ENCODE assay signal across 19 cellular contexts in genomic region chr4:1753256-1753655, GRCh38. TPM values are rescaled to one million over a fixed set of nuclear protein-coding genes. Genes with fewer than 3 reads are reported as not detected.
DNase-seq lines count a peak whose midpoint lies in the region; ATAC-seq and TF ChIP-seq lines count a peak whose summit lies in the region.
"Had no signal": no experiment of that assay in that cellular context is flagged by ENCODE, and none has a peak within 500 bp of the region (broad histone marks: within the 10 kb centered on the region; RNA-seq: fewer than 3 reads in every experiment).

No MANE protein-coding gene starts in this region.

- DNase-seq in activated CD4-positive, alpha-beta T cell treated with anti-CD3 and anti-CD28 coated beads, Interleukin-2, amount 10 ng/mL, durations not matched to agents 24 days and 14 days, result no peak
- no peak for DNase-seq in activated CD4-positive, alpha-beta T cell treated with anti-CD3 and anti-CD28 coated beads, Interleukin-2, amount 50 U/mL, for 48 hours
- DNase-seq in RWPE2 (ENCODE audit: low spot score) (no peak), esophagus squamous epithelium (lab: John Stamatoyannopoulos, UW) (no peak), mesenteric fat pad (ENCODE audit: low spot score) (no peak), NCI-H2196 (lab: John Stamatoyannopoulos, UW; ENCODE audit: unreplicated experiment) (no peak), OCI-LY7 (ENCODE audit: low spot score) (no peak)
- DNase-seq: amygdala, NCI-H1092, NCI-H1694, NCI-H2171, uterus had no signal

- POLR2A ChIA-PET in OCI-LY7 (lab: Charles Lee), result no interaction called here

- H3K9me3 ChIP-seq in RWPE2 (ENCODE audit: severe bottlenecking) (no peaks in the 10 kb centered on the region), esophagus squamous epithelium (no peaks in the 10 kb centered on the region), thymus (ENCODE audit: control insufficient read depth) (no peaks in the 10 kb centered on the region), OCI-LY7 (ENCODE audit: low read length) (no peaks in the 10 kb centered on the region)
- H3K9me3 ChIP-seq: gastroesophageal sphincter, uterus had no signal

- no peaks in the 10 kb centered on the region for H3K9me2 ChIP-seq in OCI-LY7 (ENCODE audit: insufficient read depth, low read length)

- H3K79me2 ChIP-seq in OCI-LY7 (ENCODE audit: insufficient read depth, low read depth, low read length), result no peaks in the 10 kb centered on the region

- no peaks in the 10 kb centered on the region for H3K27me3 Mint-ChIP-seq in activated CD4-positive, alpha-beta T cell treated with anti-CD3 and anti-CD28 coated beads, Interleukin-2, amount 10 ng/mL, durations not matched to agents 24 days and 14 days
- H3K27me3 Mint-ChIP-seq: activated naive CD4-positive, alpha-beta T cell treated with anti-CD3 and anti-CD28 coated beads, Interleukin-2, amount 10 ng/mL, durations not matched to agents 7 days and 5 days; CD4-positive, alpha-beta memory T cell had no signal

- peak overlapping the region; percentile 21 for H3K4me3 Mint-ChIP-seq in activated CD4-positive, alpha-beta T cell treated with anti-CD3 and anti-CD28 coated beads, Interleukin-2, amount 10 ng/mL, durations not matched to agents 24 days and 14 days
- H3K4me3 Mint-ChIP-seq: activated naive CD4-positive, alpha-beta T cell treated with anti-CD3 and anti-CD28 coated beads, Interleukin-2, amount 10 ng/mL, durations not matched to agents 7 days and 5 days; IgD-negative memory B cell; nephron; stimulated activated memory B cell treated with anti-CD40 and anti-IgM and Interleukin-4, amounts not matched to agents 10 μg/mL and 1 μg/mL and 100 μg/mL, for 72 hours had no signal

- no peaks in the 10 kb centered on the region for H3K9me3 Mint-ChIP-seq in activated CD4-positive, alpha-beta T cell treated with anti-CD3 and anti-CD28 coated beads, Interleukin-2, amount 10 ng/mL, durations not matched to agents 24 days and 14 days
- H3K9me3 Mint-ChIP-seq: activated naive CD4-positive, alpha-beta T cell treated with anti-CD3 and anti-CD28 coated beads, Interleukin-2, amount 10 ng/mL, durations not matched to agents 7 days and 5 days; CD4-positive, alpha-beta memory T cell; IgD-negative memory B cell; nephron; stimulated activated memory B cell treated with anti-CD40 and anti-IgM and Interleukin-4, amounts not matched to agents 10 μg/mL and 1 μg/mL and 100 μg/mL, for 72 hours had no signal

- CTCF ChIA-PET in OCI-LY7 (lab: Charles Lee; ENCODE audit: unreplicated experiment), result no interaction called here

- TF ChIP-seq POLR2A in esophagus squamous epithelium (IDR thresholded peaks at IDR 0.05), result no peak

- H4K20me1 ChIP-seq in OCI-LY7 (ENCODE audit: insufficient read depth, low read length), result no peaks in the 10 kb centered on the region

- ATAC-seq in RWPE2 (ENCODE audit: low read depth), result no peak
- ATAC-seq: gastroesophageal sphincter; stimulated activated memory B cell treated with anti-CD40 and anti-IgM and Interleukin-4, amounts not matched to agents 10 μg/mL and 1 μg/mL and 100 μg/mL, for 72 hours had no signal

- H3K4me2 ChIP-seq in OCI-LY7 (ENCODE audit: low read length), result no peak overlapping the region

- H3K27ac Mint-ChIP-seq in activated CD4-positive, alpha-beta T cell treated with anti-CD3 and anti-CD28 coated beads, Interleukin-2, amount 10 ng/mL, durations not matched to agents 24 days and 14 days, result peak overlapping the region; percentile 67
- H3K27ac Mint-ChIP-seq: CD4-positive, alpha-beta memory T cell; IgD-negative memory B cell; nephron; stimulated activated memory B cell treated with anti-CD40 and anti-IgM and Interleukin-4, amounts not matched to agents 10 μg/mL and 1 μg/mL and 100 μg/mL, for 72 hours had no signal

- no peak for TF ChIP-seq CTCF in RWPE2 (IDR thresholded peaks at IDR 0.05; ENCODE audit: poor library complexity, severe bottlenecking)
- no peak for TF ChIP-seq CTCF in esophagus squamous epithelium (IDR thresholded peaks at IDR 0.05)
- no peak for TF ChIP-seq CTCF in OCI-LY7 (conservative IDR thresholded peaks at IDR 0.05; ENCODE audit: low read length)

- H3K36me3 Mint-ChIP-seq in activated CD4-positive, alpha-beta T cell treated with anti-CD3 and anti-CD28 coated beads, Interleukin-2, amount 10 ng/mL, durations not matched to agents 24 days and 14 days (ENCODE audit: low read depth), result no peaks in the 10 kb centered on the region
- H3K36me3 Mint-ChIP-seq: activated naive CD4-positive, alpha-beta T cell treated with anti-CD3 and anti-CD28 coated beads, Interleukin-2, amount 10 ng/mL, durations not matched to agents 7 days and 5 days; CD4-positive, alpha-beta memory T cell; IgD-negative memory B cell; stimulated activated memory B cell treated with anti-CD40 and anti-IgM and Interleukin-4, amounts not matched to agents 10 μg/mL and 1 μg/mL and 100 μg/mL, for 72 hours had no signal

- 50% methylated on average over 2 of the region's 8 CpGs; no CpG with 5 or more reads in 1 of the 2 donors for WGBS in esophagus squamous epithelium, 2 donors
- WGBS in thymus, result 48% methylated on average over 8 of the region's 8 CpGs

- H3K4me1 Mint-ChIP-seq in activated CD4-positive, alpha-beta T cell treated with anti-CD3 and anti-CD28 coated beads, Interleukin-2, amount 10 ng/mL, durations not matched to agents 24 days and 14 days, result peaks cover 3% of the 10 kb centered on the region
- H3K4me1 Mint-ChIP-seq: IgD-negative memory B cell, nephron had no signal

- intact Hi-C loops in activated CD4-positive, alpha-beta T cell treated with anti-CD3 and anti-CD28 coated beads, Interleukin-2, amount 10 ng/mL, durations not matched to agents 24 days and 14 days (cut with micrococcal nuclease), result loop anchor here (5.0 kb wide), 1 partner anchor 39 kb away; the partner anchor contains the start of gene FGFR3
- intact Hi-C loops in esophagus squamous epithelium (cut with DNase I) (loop anchor here (5.0 kb wide), 1 partner anchor 49 kb away; no protein-coding TSS in a partner anchor), OCI-LY7 (cut with micrococcal nuclease; ENCODE audit: unreplicated experiment) (no loop called here)

- H3K27me3 ChIP-seq in RWPE2 (ENCODE audit: insufficient read depth, poor library complexity, severe bottlenecking) (no peaks in the 10 kb centered on the region), esophagus squamous epithelium (peaks cover 0 to 3% (median 0%) of the 10 kb centered on the region in 4 donors), thymus (ENCODE audit: control insufficient read depth, insufficient read depth) (no peaks in the 10 kb centered on the region)
- H3K27me3 ChIP-seq: uterus had no signal

- no peak overlapping the region for H3K4me3 ChIP-seq in RWPE2 (ENCODE audit: severe bottlenecking)
- H3K4me3 ChIP-seq in esophagus squamous epithelium, result no peak overlapping the region
- no peak overlapping the region for H3K4me3 ChIP-seq in thymus (ENCODE audit: low read length)
- H3K4me3 ChIP-seq in OCI-LY7 (ENCODE audit: low read depth, low read length, poor library complexity, severe bottlenecking), result no peak overlapping the region
- H3K4me3 ChIP-seq: gastroesophageal sphincter, uterus had no signal

- H3K36me3 ChIP-seq in RWPE2 (ENCODE audit: low read depth), result no peaks in the 10 kb centered on the region
- H3K36me3 ChIP-seq in esophagus squamous epithelium, result no peaks in the 10 kb centered on the region
- H3K36me3 ChIP-seq in thymus (ENCODE audit: control insufficient read depth, insufficient read depth), result no peaks in the 10 kb centered on the region
- H3K36me3 ChIP-seq in OCI-LY7 (ENCODE audit: insufficient read depth, low read length), result no peaks in the 10 kb centered on the region
- H3K36me3 ChIP-seq: gastroesophageal sphincter, uterus had no signal

- peak overlapping the region; percentile 72 for H3K27ac ChIP-seq in RWPE2 (ENCODE audit: poor library complexity, severe bottlenecking)
- peak overlapping the region; percentile 82 to 94 (median 90) for H3K27ac ChIP-seq in esophagus squamous epithelium
- peak overlapping the region; percentile 64 for H3K27ac ChIP-seq in thymus (ENCODE audit: low read depth)
- no peak overlapping the region for H3K27ac ChIP-seq in OCI-LY7 (ENCODE audit: low read depth, low read length, poor library complexity, severe bottlenecking)
- H3K27ac ChIP-seq: gastroesophageal sphincter, uterus had no signal

- no TSS peak for BruUV-seq in OCI-LY7 (replicated peaks; lab: Mats Ljungman, UMichigan)

- H2AFZ ChIP-seq in OCI-LY7 (ENCODE audit: low read length), result no peak overlapping the region

- H3K4me1 ChIP-seq in RWPE2 (ENCODE audit: insufficient read depth, poor library complexity, severe bottlenecking) (peaks cover 19% of the 10 kb centered on the region), esophagus squamous epithelium (peaks cover 74 to 98% (median 77%) of the 10 kb centered on the region in 3 donors), thymus (ENCODE audit: control insufficient read depth, insufficient read depth, low read length) (peaks cover 9% of the 10 kb centered on the region), OCI-LY7 (ENCODE audit: insufficient read depth, low read length, poor library complexity, severe bottlenecking) (no peaks in the 10 kb centered on the region)

RNA-seq across cellular contexts. Expression of gene TACC3, which starts 31.9 kb away (rescaled TPM):
- total RNA-seq in activated CD4-positive, alpha-beta T cell treated with anti-CD3 and anti-CD28 coated beads, Interleukin-2, amount 10 ng/mL, durations not matched to agents 24 days and 14 days, result 134 and 142 TPM in 2 replicates
- total RNA-seq in esophagus squamous epithelium (10 to 100 TPM; 14.9 to 41.3 (median 19.6) TPM), mesenteric fat pad (10.2 TPM), OCI-LY7 (2022) (257 and 272 TPM in 2 replicates)
- 46.7 TPM for polyA plus RNA-seq in thymus
- 100 and 130 TPM in 2 replicates for total RNA-seq in OCI-LY7 (2014; rRNA removed; shearing (Covaris generic))

RNA-seq across cellular contexts. Expression of gene TMEM129, which starts 32.1 kb away (rescaled TPM):
- total RNA-seq in activated CD4-positive, alpha-beta T cell treated with anti-CD3 and anti-CD28 coated beads, Interleukin-2, amount 10 ng/mL, durations not matched to agents 24 days and 14 days, result 26.6 and 27.8 TPM in 2 replicates
- total RNA-seq in esophagus squamous epithelium (10 to 100 TPM; 30.4 to 47.5 (median 38.3) TPM), mesenteric fat pad (33.6 TPM), OCI-LY7 (2022) (34.2 and 39.2 TPM in 2 replicates)
- polyA plus RNA-seq in thymus, result 23.2 TPM
- 35.1 and 44.0 TPM in 2 replicates for total RNA-seq in OCI-LY7 (2014; rRNA removed; shearing (Covaris generic))

RNA-seq across cellular contexts. Expression of gene FGFR3, which starts 39.8 kb away (rescaled TPM):
- total RNA-seq in activated CD4-positive, alpha-beta T cell treated with anti-CD3 and anti-CD28 coated beads, Interleukin-2, amount 10 ng/mL, durations not matched to agents 24 days and 14 days, result 0.30 and 0.38 TPM in 2 replicates
- total RNA-seq in esophagus squamous epithelium (100 to 1,000 TPM; 175 to 307 (median 223) TPM), mesenteric fat pad (0.90 TPM), OCI-LY7 (2022) (not detected in 2 replicates)
- 13.2 TPM for polyA plus RNA-seq in thymus
- total RNA-seq in OCI-LY7 (2014; rRNA removed; shearing (Covaris generic)), result not detected in 2 replicates
- polyA plus RNA-seq: CD4-positive, alpha-beta memory T cell had no signal

RNA-seq across cellular contexts. Expression of gene SLBP, which starts 41.1 kb away (rescaled TPM):
- 150 and 156 TPM in 2 replicates for total RNA-seq in activated CD4-positive, alpha-beta T cell treated with anti-CD3 and anti-CD28 coated beads, Interleukin-2, amount 10 ng/mL, durations not matched to agents 24 days and 14 days
- total RNA-seq in esophagus squamous epithelium, result 10 to 100 TPM; 32.4 to 60.1 (median 48.6) TPM
- polyA plus RNA-seq in thymus, result 53.1 TPM
- total RNA-seq in mesenteric fat pad, result 31.2 TPM
- total RNA-seq in OCI-LY7 (2014; rRNA removed; shearing (Covaris generic)), result 191 and 196 TPM in 2 replicates
- 159 and 161 TPM in 2 replicates for total RNA-seq in OCI-LY7 (2022)

Comparison
In these comparisons a context has a peak if more than half of its experiments do, and no peak if none do; other contexts are left out.
1. RNA of gene FGFR3, which starts 39.8 kb away (total RNA-seq): 175 to 307 TPM in esophagus squamous epithelium; 0.90 TPM in mesenteric fat pad (single experiment), 0.30 to 0.38 TPM in activated CD4-positive, alpha-beta T cell treated with anti-CD3 and anti-CD28 coated beads, Interleukin-2, amount 10 ng/mL, durations not matched to agents 24 days and 14 days and not detected in OCI-LY7; every median in the first group is over 10 times any median in the second.